In genomic region chr7:135573541-135573940, GRCh38 we compare ENCODE assay signal across 25 cellular contexts.
"Had no signal": no experiment of that assay in that cellular context is flagged by ENCODE, and none has a peak within 500 bp of the region (broad histone marks: within the 10 kb centered on the region; RNA-seq: fewer than 3 reads in every experiment).

No MANE protein-coding gene starts in this region.

- ATAC-seq: gastrocnemius medialis; left lobe of liver; mucosa of descending colon; naive thymus-derived CD4-positive, alpha-beta T cell; psoas muscle; right cardiac atrium; stimulated activated naive B cell treated with anti-CD40 and anti-IgM and Interleukin-4, amounts not matched to agents 10 μg/mL and 1 μg/mL and 100 μg/mL, for 72 hours; stimulated activated naive CD8-positive, alpha-beta T cell treated with anti-CD3 and anti-CD28 coated beads, Interleukin-15, amount 100 ng/mL, for 72 hours had no signal

- H3K9me3 Mint-ChIP-seq: mesothelial cell of epicardium, nephron, neural progenitor cell had no signal

- H3K4me1 Mint-ChIP-seq: mesothelial cell of epicardium, neural progenitor cell had no signal

- H3K27me3 Mint-ChIP-seq: naive thymus-derived CD4-positive, alpha-beta T cell; stimulated activated naive B cell treated with anti-CD40 and anti-IgM and Interleukin-4, amounts not matched to agents 10 μg/mL and 1 μg/mL and 100 μg/mL, for 72 hours; stimulated activated naive CD8-positive, alpha-beta T cell treated with anti-CD3 and anti-CD28 coated beads, Interleukin-15, amount 100 ng/mL, for 72 hours had no signal

- H3K27me3 ChIP-seq: dorsolateral prefrontal cortex, gastrocnemius medialis, neural progenitor cell, ovary, sigmoid colon, spleen, suprapubic skin, thyroid gland, vagina had no signal

- H3K9ac ChIP-seq: neural progenitor cell had no signal

- H3K4me3 Mint-ChIP-seq: mesothelial cell of epicardium; naive thymus-derived CD4-positive, alpha-beta T cell; nephron; neural progenitor cell; stimulated activated naive B cell treated with anti-CD40 and anti-IgM and Interleukin-4, amounts not matched to agents 10 μg/mL and 1 μg/mL and 100 μg/mL, for 72 hours; stimulated activated naive CD8-positive, alpha-beta T cell treated with anti-CD3 and anti-CD28 coated beads, Interleukin-15, amount 100 ng/mL, for 72 hours had no signal

- H3K27ac ChIP-seq: gastrocnemius medialis, neural progenitor cell, ovary, psoas muscle, sigmoid colon, spleen, suprapubic skin, thyroid gland, vagina had no signal

- H2AFZ ChIP-seq: neural progenitor cell had no signal

- H3K4me2 ChIP-seq: neural progenitor cell had no signal

- DNase-seq: dorsolateral prefrontal cortex; effector CD4-positive, alpha-beta T cell; gastrocnemius medialis; head of caudate nucleus; mesenchymal stem cell; mucosa of descending colon; naive thymus-derived CD4-positive, alpha-beta T cell; ovary; posterior cingulate gyrus; psoas muscle; right cardiac atrium; sigmoid colon; spleen; stimulated activated CD4-positive, alpha-beta T cell treated with anti-CD3 and anti-CD28 coated beads, Interleukin-4, amount 100 ng/mL, for 4 hours; stimulated activated naive B cell treated with anti-CD40 and anti-IgM and Interleukin-4, amounts not matched to agents 10 μg/mL and 1 μg/mL and 100 μg/mL, for 72 hours; stimulated activated naive CD8-positive, alpha-beta T cell treated with anti-CD3 and anti-CD28 coated beads, Interleukin-15, amount 100 ng/mL, for 72 hours; thyroid gland; trophoblast cell had no signal

- H3K36me3 ChIP-seq: ovary had no signal

- H3K27ac Mint-ChIP-seq: mesothelial cell of epicardium; nephron; neural progenitor cell; stimulated activated naive B cell treated with anti-CD40 and anti-IgM and Interleukin-4, amounts not matched to agents 10 μg/mL and 1 μg/mL and 100 μg/mL, for 72 hours; stimulated activated naive CD8-positive, alpha-beta T cell treated with anti-CD3 and anti-CD28 coated beads, Interleukin-15, amount 100 ng/mL, for 72 hours had no signal

- H3K4me1 ChIP-seq: gastrocnemius medialis, neural progenitor cell, psoas muscle, suprapubic skin, thyroid gland, vagina had no signal

- H3K4me3 ChIP-seq: dorsolateral prefrontal cortex, gastrocnemius medialis, lung, mucosa of descending colon, neural progenitor cell, ovary, psoas muscle, sigmoid colon, spleen, suprapubic skin, thyroid gland, vagina had no signal
